ENCODE assay signal across 18 cellular contexts in genomic region chr17:34633351-34633750, GRCh38. TPM values are rescaled to one million over a fixed set of nuclear protein-coding genes. Genes with fewer than 3 reads are reported as not detected.
DNase-seq lines count a peak whose midpoint lies in the region; ATAC-seq, FAIRE-seq and TF ChIP-seq lines count a peak whose summit lies in the region.
"Had no signal": no experiment of that assay in that cellular context is flagged by ENCODE, and none has a peak within 500 bp of the region (broad histone marks: within the 10 kb centered on the region; RNA-seq: fewer than 3 reads in every experiment).

No MANE protein-coding gene starts in this region.

- no peaks in the 10 kb centered on the region for H3K36me3 ChIP-seq in small intestine (ENCODE audit: control insufficient read depth in 2 of 2, insufficient read depth in 2 of 2, low read length in 2 of 2)

- H3K9me3 Mint-ChIP-seq in WTC11 (no peaks in the 10 kb centered on the region), type B pancreatic cell (no peaks in the 10 kb centered on the region), nephron progenitor cell (no peaks in the 10 kb centered on the region)
- H3K9me3 Mint-ChIP-seq: activated naive CD8-positive, alpha-beta T cell treated with anti-CD3 and anti-CD28 coated beads for 36 hours; activated T-cell treated with anti-CD3 and anti-CD28 coated beads, Interleukin-2, amount 50 U/mL, for 4 hours; naive B cell had no signal

- no peak for FAIRE-seq in small intestine (lab: Jason Lieb, UNC)

- peak; percentile 43 for ATAC-seq in WTC11
- ATAC-seq: activated T-cell treated with anti-CD3 and anti-CD28 coated beads, Interleukin-2, amount 50 U/mL, for 4 hours; left lobe of liver; stimulated activated naive CD8-positive, alpha-beta T cell treated with anti-CD3 and anti-CD28 coated beads, Interleukin-15, Interleukin-2, amounts not matched to agents 100 U/mL and 50 U/mL, for 24 hours had no signal

- H3K27me3 ChIP-seq in small intestine (ENCODE audit: control insufficient read depth in 2 of 2, insufficient read depth in 2 of 2, low read length in 2 of 2): peaks cover 0 to 2% of the 10 kb centered on the region in 2 donors

- peaks cover 0 to 11% of the 10 kb centered on the region in 2 donors for H3K4me1 ChIP-seq in small intestine (ENCODE audit: control insufficient read depth in 2 of 2, insufficient read depth in 1 of 2, low read depth in 1 of 2, low read length in 1 of 2)

- H3K36me3 Mint-ChIP-seq in WTC11 (no peaks in the 10 kb centered on the region), type B pancreatic cell (no peaks in the 10 kb centered on the region), nephron progenitor cell (ENCODE audit: low read depth) (no peaks in the 10 kb centered on the region)
- H3K36me3 Mint-ChIP-seq: activated naive CD8-positive, alpha-beta T cell treated with anti-CD3 and anti-CD28 coated beads for 36 hours; naive B cell had no signal

- POLR2A ChIA-PET in WTC11 (lab: Charles Lee): interaction anchor here (1.4 kb wide), 1 partner anchor 26 kb away, joined by 3 read pairs; no protein-coding TSS in a partner anchor

- CTCF ChIA-PET in WTC11 (lab: Charles Lee): interaction anchor here (0.6 to 1.6 kb wide), 10 partner anchors 10 to 456 kb away, joined by 3 to 8 read pairs (median 4); no protein-coding TSS in a partner anchor

- no peak for TF ChIP-seq CTCF in WTC11 (IDR thresholded peaks at IDR 0.05)
- TF ChIP-seq CTCF in type B pancreatic cell (conservative IDR thresholded peaks at IDR 0.05): no peak
- TF ChIP-seq CTCF in nephron progenitor cell (IDR thresholded peaks at IDR 0.05): no peak

- DNase-seq in NCI-H510A treated with DMSO at 0.1 percent for 48 hours (lab: John Stamatoyannopoulos, UW) (peak; percentile 1), NCI-H510A (lab: John Stamatoyannopoulos, UW) (no peak), NCI-H2107 treated with DMSO at 0.1 percent for 48 hours (lab: John Stamatoyannopoulos, UW; ENCODE audit: unreplicated experiment) (peak; percentile 99), WTC11 (ENCODE audit: low spot score) (peak; percentile 65), small intestine (peak; percentile 78), type B pancreatic cell (ENCODE audit: extremely low spot score, unreplicated experiment) (no peak), SKM-1 (lab: John Stamatoyannopoulos, UW; ENCODE audit: unreplicated experiment) (no peak), nephron progenitor cell (no peak)
- DNase-seq: activated naive CD8-positive, alpha-beta T cell treated with anti-CD3 and anti-CD28 coated beads for 36 hours; activated T-cell treated with anti-CD3 and anti-CD28 coated beads, Interleukin-2, amount 50 U/mL, for 4 hours; GDM1; HCEC 1CT; naive B cell; SIG-M5; stimulated activated naive CD8-positive, alpha-beta T cell treated with anti-CD3 and anti-CD28 coated beads, Interleukin-15, Interleukin-2, amounts not matched to agents 100 U/mL and 50 U/mL, for 24 hours; T1000 had no signal

- no peak overlapping the region for H3K4me3 ChIP-seq in small intestine (ENCODE audit: low read depth in 1 of 2, low read length in 2 of 2)

- no peak overlapping the region for H3K4me3 Mint-ChIP-seq in WTC11
- H3K4me3 Mint-ChIP-seq in type B pancreatic cell: no peak overlapping the region
- H3K4me3 Mint-ChIP-seq in nephron progenitor cell: no peak overlapping the region
- H3K4me3 Mint-ChIP-seq: activated naive CD8-positive, alpha-beta T cell treated with anti-CD3 and anti-CD28 coated beads for 36 hours; activated T-cell treated with anti-CD3 and anti-CD28 coated beads, Interleukin-2, amount 50 U/mL, for 4 hours had no signal

- WGBS in small intestine, 3 donors: 8 to 30% (median 17%) methylated on average over 4 of the region's 4 CpGs

- H3K4me1 Mint-ChIP-seq in WTC11: peaks cover 10% of the 10 kb centered on the region
- no peaks in the 10 kb centered on the region for H3K4me1 Mint-ChIP-seq in type B pancreatic cell (ENCODE audit: unreplicated experiment)
- H3K4me1 Mint-ChIP-seq in nephron progenitor cell: peaks cover 6% of the 10 kb centered on the region
- H3K4me1 Mint-ChIP-seq: naive B cell had no signal

- no peaks in the 10 kb centered on the region for H3K9me3 ChIP-seq in small intestine (ENCODE audit: control insufficient read depth, low read depth)

- H3K27ac Mint-ChIP-seq in WTC11 (no peak overlapping the region), type B pancreatic cell (no peak overlapping the region), nephron progenitor cell (no peak overlapping the region)
- H3K27ac Mint-ChIP-seq: activated naive CD8-positive, alpha-beta T cell treated with anti-CD3 and anti-CD28 coated beads for 36 hours; naive B cell; progenitor cell of endocrine pancreas had no signal

- peaks cover 25% of the 10 kb centered on the region for H3K27me3 Mint-ChIP-seq in WTC11 (ENCODE audit: low read depth)
- H3K27me3 Mint-ChIP-seq in type B pancreatic cell: peaks cover 55% of the 10 kb centered on the region
- peaks cover 92% of the 10 kb centered on the region for H3K27me3 Mint-ChIP-seq in nephron progenitor cell (ENCODE audit: low read depth, poor library complexity)

- peak overlapping the region in 1 of 2 donors; percentile 64 for H3K27ac ChIP-seq in small intestine (ENCODE audit: low read depth in 1 of 2, low read length in 1 of 2)

TF ChIP-seq in WTC11, 78 proteins besides CTCF, POLR2A, EP300 and RAD21:
- TF ChIP-seq SMAD4 (CRISPR knock-in tag; IDR thresholded peaks at IDR 0.05) (no peak), ZNF281 (CRISPR knock-in tag; IDR thresholded peaks at IDR 0.05) (0 out of 2 replicates have a peak, but pooled peaks have one; percentile 18), HMGA2 (CRISPR knock-in tag; IDR thresholded peaks at IDR 0.05) (no peak), ZNF423 (CRISPR knock-in tag; IDR thresholded peaks at IDR 0.05) (peak; percentile 39; the same call in 1 of the 2 replicates)

RNA-seq across cellular contexts. Expression of gene TMEM132E, which starts 54.0 kb away (rescaled TPM):
- total RNA-seq in WTC11 (2021) (1.2 to 2.3 TPM (median 2.0 TPM) in 3 replicates), type B pancreatic cell (ENCODE audit: low replicate concordance) (0.92 and 1.2 TPM in 2 replicates)
- polyA plus RNA-seq in small intestine: 1 to 10 TPM in 2 of 3 donors, under 1 TPM in 1; 0.48 to 9.2 (median 7.3) TPM

Comparison
In these comparisons a context has a peak if more than half of its experiments do, and no peak if none do; other contexts are left out.
1. DNase-seq: peak in NCI-H510A treated with DMSO at 0.1 percent for 48 hours (single experiment), NCI-H2107 treated with DMSO at 0.1 percent for 48 hours (single experiment), WTC11 (single experiment) and small intestine (single experiment); none in NCI-H510A (single experiment), type B pancreatic cell (single experiment), SKM-1 (single experiment) and nephron progenitor cell (single experiment).